8 cellular contexts compared by ENCODE assay signal in genomic region chr9:131410051-131410491, GRCh38. TPM values are rescaled to one million over a fixed set of nuclear protein-coding genes. Genes with fewer than 3 reads are reported as not detected.
DNase-seq lines count a peak whose midpoint lies in the region; ATAC-seq, FAIRE-seq and TF ChIP-seq lines count a peak whose summit lies in the region.

No MANE protein-coding gene starts in this region.

- H3K36me3 Mint-ChIP-seq in endothelial cell (ENCODE audit: low read depth, unreplicated experiment): peaks cover 11% of the 10 kb centered on the region

- H3K9me3 ChIP-seq in spleen (no peaks in the 10 kb centered on the region), pancreas (no peaks in the 10 kb centered on the region)

- TF ChIP-seq POLR2A in spleen (IDR thresholded peaks at IDR 0.05): no peak

- H3K4me3 Mint-ChIP-seq in endothelial cell (ENCODE audit: unreplicated experiment): no peak overlapping the region

- no peak for ATAC-seq in pancreas

- peak overlapping the region; percentile 44 for H3K27ac Mint-ChIP-seq in endothelial cell (ENCODE audit: unreplicated experiment)

- H3K27ac ChIP-seq in spleen: peak overlapping the region in 5 of 8 donors; percentile 2 to 68 (median 39)
- H3K27ac ChIP-seq in pancreas: no peak overlapping the region

- no peaks in the 10 kb centered on the region for H3K9me3 Mint-ChIP-seq in endothelial cell (ENCODE audit: unreplicated experiment)

- H3K4me1 ChIP-seq in spleen (peaks cover 61 to 100% (median 91%) of the 10 kb centered on the region in 6 donors), pancreas (peaks cover 43 to 59% (median 54%) of the 10 kb centered on the region in 3 donors)

- intact Hi-C loops in spleen (cut with DNase I; ENCODE audit: low total_unique reads) (no loop called here), pancreas (cut with DNase I) (no loop called here)

- H3K4me1 Mint-ChIP-seq in endothelial cell (ENCODE audit: unreplicated experiment): peaks cover 53% of the 10 kb centered on the region

- peaks cover 0 to 19% (median 0%) of the 10 kb centered on the region in 6 donors for H3K36me3 ChIP-seq in spleen
- no peaks in the 10 kb centered on the region for H3K36me3 ChIP-seq in pancreas

- DNase-seq in Jurkat, Clone E6-1 (ENCODE audit: low read depth, low spot score): peak; percentile 89
- DNase-seq in SKM-1 treated with dmso at 0.1 percent for 144 hours (lab: John Stamatoyannopoulos, UW; ENCODE audit: unreplicated experiment) (peak; percentile 85), endothelial cell (ENCODE audit: low spot score) (no peak), spleen (no peak), GM20000 (ENCODE audit: low spot score) (no peak), pancreas (no peak), dermis blood vessel endothelial cell (no peak), NCI-H526 (lab: John Stamatoyannopoulos, UW) (no peak)

- H3K27me3 Mint-ChIP-seq in endothelial cell (ENCODE audit: unreplicated experiment): peaks cover 1% of the 10 kb centered on the region

- peak overlapping the region; percentile 18 for H3K4me3 ChIP-seq in Jurkat, Clone E6-1 (ENCODE audit: low read length)
- peak overlapping the region in 1 of 8 donors; percentile 36 for H3K4me3 ChIP-seq in spleen
- H3K4me3 ChIP-seq in pancreas: no peak overlapping the region

- H3K27me3 ChIP-seq in spleen (replicated peaks in 1 of 7) (no peaks in the 10 kb centered on the region), pancreas (no peaks in the 10 kb centered on the region)

- FAIRE-seq in pancreas (lab: Jason Lieb, UNC): no peak

- TF ChIP-seq CTCF in endothelial cell (IDR thresholded peaks at IDR 0.05; ENCODE audit: unreplicated experiment) (no peak), spleen (IDR thresholded peaks at IDR 0.05 in 8 of 11, conservative IDR thresholded peaks at IDR 0.05 in 3 of 11) (no peak), GM20000 (IDR thresholded peaks at IDR 0.05; ENCODE audit: extremely low read depth, missing control alignments) (no peak), pancreas (IDR thresholded peaks at IDR 0.05) (no peak)

- WGBS in spleen, 5 donors: 32 to 49% (median 40%) methylated on average over 5 to 7 of the region's 7 CpGs
- WGBS in pancreas, 2 donors: 65 to 69% methylated on average over 7 of the region's 7 CpGs

RNA-seq across cellular contexts. Expression of gene PRRC2B, which starts 16.2 kb away (rescaled TPM):
- polyA plus RNA-seq in Jurkat, Clone E6-1 (2012; ENCODE audit: insufficient read depth, insufficient read length): 68.8 TPM
- 350 TPM for total RNA-seq in endothelial cell (ENCODE audit: unreplicated experiment)
- 100 to 1,000 TPM; 136 to 235 (median 186) TPM for total RNA-seq in spleen
- 10 to 100 TPM; 23.3 to 63.1 (median 31.4) TPM for polyA plus RNA-seq in spleen
- total RNA-seq in pancreas: 100 to 1,000 TPM in 2 of 6 donors, 10 to 100 TPM in 4; 67.4 to 132 (median 94.9) TPM
- polyA plus RNA-seq in pancreas: 10 to 100 TPM; 44.8 to 77.9 TPM
- 63.8 and 110 TPM in 2 replicates for total RNA-seq in dermis blood vessel endothelial cell

Comparison
In these comparisons a context has a peak if more than half of its experiments do, and no peak if none do; other contexts are left out.
1. DNase-seq: peak in Jurkat, Clone E6-1 (single experiment) and SKM-1 treated with dmso at 0.1 percent for 144 hours (single experiment); none in endothelial cell (single experiment), spleen (single experiment), GM20000 (single experiment), pancreas (0 of 6), dermis blood vessel endothelial cell (single experiment) and NCI-H526 (0 of 2).
2. H3K27ac ChIP-seq: peak in spleen (5 of 8); none in pancreas (0 of 4).